18 cellular contexts compared by ENCODE assay signal in the genomic region with DNA sequence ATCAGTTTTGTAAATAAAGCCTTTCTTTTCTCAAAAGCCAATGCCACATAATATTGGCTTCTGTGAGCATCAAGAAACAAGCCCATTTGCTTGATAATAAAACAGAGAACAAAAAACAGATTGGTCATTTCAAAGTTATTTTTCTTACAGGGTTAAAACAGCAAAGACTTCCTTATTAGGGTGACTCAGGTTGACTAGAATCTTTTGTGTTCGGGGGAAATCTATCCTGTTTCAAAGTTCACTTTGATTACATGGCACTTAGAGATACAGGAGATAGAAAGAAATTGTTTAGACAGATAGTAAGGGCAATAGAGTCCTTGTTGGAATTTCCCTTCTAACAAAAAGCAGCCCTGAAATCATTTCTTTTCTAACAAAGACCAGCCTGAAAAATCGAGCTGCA.
DNase-seq lines count a peak whose midpoint lies in the region; ATAC-seq, FAIRE-seq and TF ChIP-seq lines count a peak whose summit lies in the region.
"Had no signal": no experiment of that assay in that cellular context is flagged by ENCODE, and none has a peak within 500 bp of the region (broad histone marks: within the 10 kb centered on the region; RNA-seq: fewer than 3 reads in every experiment).

No MANE protein-coding gene starts in this region.

- H3K36me3 ChIP-seq in GM23338 (ENCODE audit: insufficient read depth) (no peaks in the 10 kb centered on the region), bronchial epithelial cell (ENCODE audit: control insufficient read depth, insufficient read depth, low read length) (no peaks in the 10 kb centered on the region), mucosa of descending colon (ENCODE audit: low read depth) (no peaks in the 10 kb centered on the region)

- peaks cover 3% of the 10 kb centered on the region; the same call in 1 of the 2 replicates for H3K9me2 ChIP-seq in GM23338 (ENCODE audit: insufficient read depth)

- H3K4me3 ChIP-seq in A549 (no peak overlapping the region), GM23338 (no peak overlapping the region), bronchial epithelial cell (ENCODE audit: low read depth, low read length) (no peak overlapping the region), mucosa of descending colon (no peak overlapping the region)

- H3K27ac Mint-ChIP-seq in GM23338, result peak overlapping the region; percentile 31; the same call in 1 of the 2 replicates

- WGBS in A549 (ENCODE audit: missing lambda C conversion rate), result 0% methylated on average over 2 of the region's 2 CpGs

- H3K27me3 Mint-ChIP-seq in GM23338 (ENCODE audit: insufficient read depth, low read depth, poor library complexity), result no peaks in the 10 kb centered on the region

- FAIRE-seq in A549 (lab: Jason Lieb, UNC) (peak; percentile 70), bronchial epithelial cell (lab: Jason Lieb, UNC) (no peak)
- FAIRE-seq: A204.1, D721Med, H1 had no signal

- intact Hi-C loops in mucosa of descending colon (cut with DNase I, micrococcal nuclease), result no loop called here

- DNase-seq in A549 (ENCODE audit: low read depth in 1 of 2, low spot score in 1 of 2) (no peak), GM23338 (ENCODE audit: low spot score) (no peak), bronchial epithelial cell (ENCODE audit: low read depth) (peak; percentile 18), mucosa of descending colon (no peak), NCI-H1417 (lab: John Stamatoyannopoulos, UW) (no peak), SW 1271 (lab: John Stamatoyannopoulos, UW) (no peak), G401 (ENCODE audit: low spot score) (no peak)
- DNase-seq: DMS79 treated with DMSO at 0.1 percent for 48 hours, GF-D8, Karpas-422, NCI-H1417 treated with DMSO at 0.1 percent for 48 hours, NCI-H2081 treated with DMSO at 0.1 percent for 48 hours, NCI-H2227 treated with DMSO at 0.1 percent for 48 hours, NCI-H524 treated with DMSO at 0.1 percent for 48 hours had no signal

- H3K4me2 ChIP-seq in A549 (no peak overlapping the region), GM23338 (no peak overlapping the region)

- no peaks in the 10 kb centered on the region for H3K79me2 ChIP-seq in GM23338 (replicated peaks; ENCODE audit: insufficient read depth)

- peaks cover 24% of the 10 kb centered on the region for H3K4me1 Mint-ChIP-seq in GM23338

- in situ Hi-C loops in G401 (cut with HindIII; ENCODE audit: low sequenced_read_pairs), result no loop called here

- H2AFZ ChIP-seq in GM23338, result no peak overlapping the region

- POLR2A ChIA-PET in A549 (lab: Yijun Ruan, JAX), result no interaction called here

- no peak for TF ChIP-seq CTCF in A549 (IDR thresholded peaks at IDR 0.05)
- no peak for TF ChIP-seq CTCF in GM23338 (conservative IDR thresholded peaks at IDR 0.05; ENCODE audit: low read depth in 2 of 2)
- no peak for TF ChIP-seq CTCF in bronchial epithelial cell (IDR thresholded peaks at IDR 0.05; ENCODE audit: insufficient read depth, low read length, severe bottlenecking)
- no peak for TF ChIP-seq CTCF in mucosa of descending colon (IDR thresholded peaks at IDR 0.05)

- H3K4me3 Mint-ChIP-seq in GM23338, result no peak overlapping the region

- TF ChIP-seq RAD21 in A549 (conservative IDR thresholded peaks at IDR 0.05 in 1 of 2, IDR thresholded peaks at IDR 0.05 in 1 of 2), result no peak

- no peaks in the 10 kb centered on the region for H4K20me1 ChIP-seq in GM23338 (replicated peaks; ENCODE audit: insufficient read depth)

- no peaks in the 10 kb centered on the region for H3F3A ChIP-seq in GM23338 (replicated peaks; ENCODE audit: low read depth)

- H3K27me3 ChIP-seq in GM23338 (ENCODE audit: insufficient read depth) (no peaks in the 10 kb centered on the region), bronchial epithelial cell (ENCODE audit: control insufficient read depth, insufficient read depth, low read length) (no peaks in the 10 kb centered on the region)

- TF ChIP-seq POLR2A in A549 (IDR thresholded peaks at IDR 0.05; ENCODE audit: low read length), result no peak

- H3K27ac ChIP-seq in A549, result no peak overlapping the region
- H3K27ac ChIP-seq in GM23338 (ENCODE audit: low read depth), result peak overlapping the region; percentile 69; the same call in 1 of the 2 replicates

- peaks cover 6% of the 10 kb centered on the region; the same call in 2 of the 3 replicates for H3K9me3 Mint-ChIP-seq in GM23338

- ATAC-seq in A549 (no peak), GM23338 (no peak), mucosa of descending colon (peak; percentile 91), GM21576 (IDR thresholded peaks at IDR 0.05; ENCODE audit: unreplicated experiment) (no peak)

- TF ChIP-seq EP300 in A549 (IDR thresholded peaks at IDR 0.05), result no peak

- CTCF ChIA-PET in A549 (lab: Yijun Ruan, JAX), result no interaction called here

- H3K4me1 ChIP-seq in A549 (no peaks in the 10 kb centered on the region), GM23338 (ENCODE audit: insufficient read depth) (peaks cover 24% of the 10 kb centered on the region), mucosa of descending colon (ENCODE audit: low read depth) (no peaks in the 10 kb centered on the region)

- H3K9me3 ChIP-seq in A549 (no peaks in the 10 kb centered on the region), mucosa of descending colon (no peaks in the 10 kb centered on the region)

- peaks cover 10% of the 10 kb centered on the region; the same call in 2 of the 3 replicates for H3K36me3 Mint-ChIP-seq in GM23338 (ENCODE audit: low read depth)

TF ChIP-seq in A549, 52 proteins besides CTCF, POLR2A, EP300 and RAD21:
- TF ChIP-seq, protein P1, sequence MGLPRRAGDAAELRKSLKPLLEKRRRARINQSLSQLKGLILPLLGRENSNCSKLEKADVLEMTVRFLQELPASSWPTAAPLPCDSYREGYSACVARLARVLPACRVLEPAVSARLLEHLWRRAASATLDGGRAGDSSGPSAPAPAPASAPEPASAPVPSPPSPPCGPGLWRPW (IDR thresholded peaks at IDR 0.05), result no peak
- TF ChIP-seq, protein P2, sequence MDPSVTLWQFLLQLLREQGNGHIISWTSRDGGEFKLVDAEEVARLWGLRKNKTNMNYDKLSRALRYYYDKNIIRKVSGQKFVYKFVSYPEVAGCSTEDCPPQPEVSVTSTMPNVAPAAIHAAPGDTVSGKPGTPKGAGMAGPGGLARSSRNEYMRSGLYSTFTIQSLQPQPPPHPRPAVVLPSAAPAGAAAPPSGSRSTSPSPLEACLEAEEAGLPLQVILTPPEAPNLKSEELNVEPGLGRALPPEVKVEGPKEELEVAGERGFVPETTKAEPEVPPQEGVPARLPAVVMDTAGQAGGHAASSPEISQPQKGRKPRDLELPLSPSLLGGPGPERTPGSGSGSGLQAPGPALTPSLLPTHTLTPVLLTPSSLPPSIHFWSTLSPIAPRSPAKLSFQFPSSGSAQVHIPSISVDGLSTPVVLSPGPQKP (IDR thresholded peaks at IDR 0.05; ENCODE audit: low read depth, low read length), result no peak
- TF ChIP-seq EHMT2 (IDR thresholded peaks at IDR 0.05; ENCODE audit: low read depth), result no peak
- TF ChIP-seq, protein P3, sequence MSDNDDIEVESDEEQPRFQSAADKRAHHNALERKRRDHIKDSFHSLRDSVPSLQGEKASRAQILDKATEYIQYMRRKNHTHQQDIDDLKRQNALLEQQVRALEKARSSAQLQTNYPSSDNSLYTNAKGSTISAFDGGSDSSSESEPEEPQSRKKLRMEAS (IDR thresholded peaks at IDR 0.05), result no peak
- no peak for TF ChIP-seq HOXB5 (CRISPR knock-in tag; IDR thresholded peaks at IDR 0.05)
TF ChIP-seq in A549: peak in this region for 0.

TF ChIP-seq in GM23338, 12 proteins besides CTCF, POLR2A, EP300 and RAD21 (continues in another document):
- no peak for TF ChIP-seq JUNB (IDR thresholded peaks at IDR 0.05; ENCODE audit: unreplicated experiment)
